ENCODE assay signal across 10 cellular contexts in genomic region chr3:152505926-152506325, GRCh38.
DNase-seq lines count a peak whose midpoint lies in the region; ATAC-seq, FAIRE-seq and TF ChIP-seq lines count a peak whose summit lies in the region.
"Had no signal": no experiment of that assay in that cellular context is flagged by ENCODE, and none has a peak within 500 bp of the region (broad histone marks: within the 10 kb centered on the region; RNA-seq: fewer than 3 reads in every experiment).

No MANE protein-coding gene starts in this region.

- no peaks in the 10 kb centered on the region for H3K79me2 ChIP-seq in GM23338 (replicated peaks; ENCODE audit: insufficient read depth)

- peaks cover 8% of the 10 kb centered on the region for H3K4me1 Mint-ChIP-seq in activated T-cell treated with anti-CD3 and anti-CD28 coated beads, Interleukin-2, amount 50 U/mL, for 24 hours (ENCODE audit: low read depth)
- H3K4me1 Mint-ChIP-seq in stimulated activated naive B cell treated with anti-CD40 and anti-IgM and Interleukin-4, amounts not matched to agents 10 μg/mL and 1 μg/mL and 100 μg/mL, for 72 hours, result peaks cover 38 to 79% of the 10 kb centered on the region in 2 donors
- no peaks in the 10 kb centered on the region; the same call in 2 of the 3 replicates for H3K4me1 Mint-ChIP-seq in GM23338

- H4K20me1 ChIP-seq in GM23338 (replicated peaks; ENCODE audit: insufficient read depth), result no peaks in the 10 kb centered on the region

- no peak overlapping the region for H3K9ac ChIP-seq in kidney (ENCODE audit: low read length in 2 of 2)

- H3K27me3 ChIP-seq in GM23338 (ENCODE audit: insufficient read depth), result no peaks in the 10 kb centered on the region

- no peak for FAIRE-seq in kidney (lab: Jason Lieb, UNC)

- H3K36me3 ChIP-seq in kidney (ENCODE audit: control insufficient read depth in 1 of 2, insufficient read depth in 2 of 2, low read length in 2 of 2), result no peaks in the 10 kb centered on the region
- H3K36me3 ChIP-seq in GM23338 (ENCODE audit: insufficient read depth), result no peaks in the 10 kb centered on the region

- H3K9me3 ChIP-seq in kidney (ENCODE audit: control insufficient read depth in 1 of 2, low read length in 2 of 2), result no peaks in the 10 kb centered on the region
- H3K9me3 ChIP-seq: psoas muscle had no signal

- H2AFZ ChIP-seq in GM23338, result no peak overlapping the region

- no peak for DNase-seq in activated T-cell treated with anti-CD3 and anti-CD28 coated beads, Interleukin-2, amount 50 U/mL, for 24 hours
- no peak for DNase-seq in activated T-cell treated with anti-CD3 and anti-CD28 coated beads, Interleukin-2, amount 50 U/mL, for 1 hour
- DNase-seq in stimulated activated naive B cell treated with anti-CD40 and anti-IgM and Interleukin-4, amounts not matched to agents 10 μg/mL and 1 μg/mL and 100 μg/mL, for 72 hours, result peak; percentile 69
- DNase-seq in kidney, result no peak
- no peak for DNase-seq in GM23338 (ENCODE audit: low spot score)
- no peak for DNase-seq in iPS-NIHi11 (ENCODE audit: low spot score)
- DNase-seq: activated gamma-delta T cell treated with Interleukin-2 at 50 U/mL for 16 hours, psoas muscle had no signal

- H3F3A ChIP-seq in GM23338 (replicated peaks; ENCODE audit: low read depth), result no peaks in the 10 kb centered on the region

- peaks cover 4% of the 10 kb centered on the region for H3K9me3 Mint-ChIP-seq in activated T-cell treated with anti-CD3 and anti-CD28 coated beads, Interleukin-2, amount 50 U/mL, for 24 hours
- H3K9me3 Mint-ChIP-seq in stimulated activated naive B cell treated with anti-CD40 and anti-IgM and Interleukin-4, amounts not matched to agents 10 μg/mL and 1 μg/mL and 100 μg/mL, for 72 hours, result peaks cover 21 to 22% of the 10 kb centered on the region in 2 donors
- no peaks in the 10 kb centered on the region; the same call in 2 of the 3 replicates for H3K9me3 Mint-ChIP-seq in GM23338

- no peaks in the 10 kb centered on the region for H3K27me3 Mint-ChIP-seq in activated T-cell treated with anti-CD3 and anti-CD28 coated beads, Interleukin-2, amount 50 U/mL, for 24 hours
- H3K27me3 Mint-ChIP-seq in stimulated activated naive B cell treated with anti-CD40 and anti-IgM and Interleukin-4, amounts not matched to agents 10 μg/mL and 1 μg/mL and 100 μg/mL, for 72 hours, result no peaks in the 10 kb centered on the region
- H3K27me3 Mint-ChIP-seq in GM23338 (ENCODE audit: insufficient read depth, low read depth, poor library complexity), result no peaks in the 10 kb centered on the region

- H3K27ac ChIP-seq in kidney (ENCODE audit: low read depth in 2 of 2, low read length in 2 of 2) (no peak overlapping the region), GM23338 (ENCODE audit: low read depth) (no peak overlapping the region)
- H3K27ac ChIP-seq: psoas muscle had no signal

- peak overlapping the region; percentile 22 for H3K27ac Mint-ChIP-seq in activated T-cell treated with anti-CD3 and anti-CD28 coated beads, Interleukin-2, amount 50 U/mL, for 24 hours
- H3K27ac Mint-ChIP-seq in stimulated activated naive B cell treated with anti-CD40 and anti-IgM and Interleukin-4, amounts not matched to agents 10 μg/mL and 1 μg/mL and 100 μg/mL, for 72 hours, result peak overlapping the region; percentile 81
- H3K27ac Mint-ChIP-seq in GM23338, result no peak overlapping the region

- no peak overlapping the region for H3K4me2 ChIP-seq in GM23338

- ATAC-seq in HG02623 (IDR thresholded peaks at IDR 0.05; ENCODE audit: unreplicated experiment), result peak; percentile 92
- peak; percentile 89 for ATAC-seq in HG03558 (IDR thresholded peaks at IDR 0.05; ENCODE audit: extremely low read depth, unreplicated experiment)
- peak; percentile 96 to 98 for ATAC-seq in stimulated activated naive B cell treated with anti-CD40 and anti-IgM and Interleukin-4, amounts not matched to agents 10 μg/mL and 1 μg/mL and 100 μg/mL, for 72 hours (replicated peaks)
- no peak for ATAC-seq in GM23338
- ATAC-seq: psoas muscle had no signal

- H3K4me3 ChIP-seq in kidney (ENCODE audit: low read length in 2 of 2) (no peak overlapping the region), GM23338 (no peak overlapping the region)
- H3K4me3 ChIP-seq: psoas muscle had no signal

- intact Hi-C loops in kidney (cut with DNase I), result no loop called here

- TF ChIP-seq CTCF in kidney (IDR thresholded peaks at IDR 0.05; ENCODE audit: borderline replicate concordance, extremely low read depth, insufficient read depth) (no peak), GM23338 (conservative IDR thresholded peaks at IDR 0.05; ENCODE audit: low read depth in 2 of 2) (no peak)

- H3K4me1 ChIP-seq in kidney (ENCODE audit: control insufficient read depth in 1 of 2, insufficient read depth in 1 of 2, low read depth in 1 of 2, low read length in 2 of 2), result no peaks in the 10 kb centered on the region
- H3K4me1 ChIP-seq in GM23338 (ENCODE audit: insufficient read depth), result no peaks in the 10 kb centered on the region
- H3K4me1 ChIP-seq: psoas muscle had no signal

- H3K36me3 Mint-ChIP-seq in activated T-cell treated with anti-CD3 and anti-CD28 coated beads, Interleukin-2, amount 50 U/mL, for 24 hours (ENCODE audit: low read depth), result no peaks in the 10 kb centered on the region
- H3K36me3 Mint-ChIP-seq in stimulated activated naive B cell treated with anti-CD40 and anti-IgM and Interleukin-4, amounts not matched to agents 10 μg/mL and 1 μg/mL and 100 μg/mL, for 72 hours, result peaks cover 57 to 63% of the 10 kb centered on the region in 2 donors
- no peaks in the 10 kb centered on the region; the same call in 2 of the 3 replicates for H3K36me3 Mint-ChIP-seq in GM23338 (ENCODE audit: low read depth)

- H3K9me2 ChIP-seq in GM23338 (ENCODE audit: insufficient read depth), result peaks cover 3% of the 10 kb centered on the region; the same call in 1 of the 2 replicates

- no peak overlapping the region for H3K4me3 Mint-ChIP-seq in activated T-cell treated with anti-CD3 and anti-CD28 coated beads, Interleukin-2, amount 50 U/mL, for 24 hours
- H3K4me3 Mint-ChIP-seq in stimulated activated naive B cell treated with anti-CD40 and anti-IgM and Interleukin-4, amounts not matched to agents 10 μg/mL and 1 μg/mL and 100 μg/mL, for 72 hours, result peak overlapping the region; percentile 77
- H3K4me3 Mint-ChIP-seq in GM23338, result no peak overlapping the region

TF ChIP-seq in GM23338, 12 proteins besides CTCF, POLR2A, EP300 and RAD21:
- no peak for TF ChIP-seq JUNB (IDR thresholded peaks at IDR 0.05; ENCODE audit: unreplicated experiment)
- TF ChIP-seq ZNF114 (CRISPR knock-in tag; IDR thresholded peaks at IDR 0.05), result no peak
- no peak for TF ChIP-seq EZH2phosphoT487 (IDR thresholded peaks at IDR 0.05; ENCODE audit: unreplicated experiment)

Comparison
In these comparisons a context has a peak if more than half of its experiments do, and no peak if none do; other contexts are left out.
1. H3K4me3 Mint-ChIP-seq: peak in stimulated activated naive B cell treated with anti-CD40 and anti-IgM and Interleukin-4, amounts not matched to agents 10 μg/mL and 1 μg/mL and 100 μg/mL, for 72 hours (2 of 2); none in activated T-cell treated with anti-CD3 and anti-CD28 coated beads, Interleukin-2, amount 50 U/mL, for 24 hours (single experiment) and GM23338 (single experiment).